Comparison of ENCODE assay signal across 29 cellular contexts in the genomic region with DNA sequence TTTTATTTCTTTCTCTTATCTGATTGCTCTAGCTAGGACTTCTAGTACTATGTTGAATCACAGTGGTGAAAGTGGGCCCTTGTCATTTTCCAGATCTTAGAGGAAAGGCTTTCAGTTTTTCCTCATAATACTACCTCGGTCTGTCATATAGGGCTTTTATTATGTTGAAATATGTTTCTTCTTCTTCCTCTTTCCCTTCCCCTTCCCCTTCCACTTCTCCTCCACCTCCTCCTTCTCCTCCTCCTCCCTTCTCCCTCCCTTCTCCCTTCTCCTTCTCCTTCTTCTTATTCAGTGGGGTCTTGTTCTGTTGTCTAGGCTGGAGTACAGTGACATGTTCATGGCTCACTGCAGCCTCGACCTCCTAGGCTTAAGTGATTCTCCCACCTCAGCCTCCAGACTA. TPM values are rescaled to one million over a fixed set of nuclear protein-coding genes. Genes with fewer than 3 reads are reported as not detected.
DNase-seq lines count a peak whose midpoint lies in the region; ATAC-seq, FAIRE-seq and TF ChIP-seq lines count a peak whose summit lies in the region.
"Had no signal": no experiment of that assay in that cellular context is flagged by ENCODE, and none has a peak within 500 bp of the region (broad histone marks: within the 10 kb centered on the region; RNA-seq: fewer than 3 reads in every experiment).

No MANE protein-coding gene starts in this region.

- peaks cover 22% of the 10 kb centered on the region; the same call in 1 of the 2 replicates for H3K9me3 ChIP-seq in OCI-LY7 (ENCODE audit: low read length)
- H3K9me3 ChIP-seq: BE2C, SJCRH30 had no signal

- no peaks in the 10 kb centered on the region for H3K79me2 ChIP-seq in OCI-LY7 (ENCODE audit: insufficient read depth, low read depth, low read length)

- peaks cover 61% of the 10 kb centered on the region for H3K4me1 ChIP-seq in OCI-LY7 (ENCODE audit: insufficient read depth, low read length, poor library complexity, severe bottlenecking)
- H3K4me1 ChIP-seq: BE2C, SJCRH30 had no signal

- no peak for FAIRE-seq in GM12891 (lab: Jason Lieb, UNC)
- FAIRE-seq: D721Med, H1, RCC 7860 had no signal

- peak overlapping the region; percentile 44 for H3K27ac ChIP-seq in OCI-LY7 (ENCODE audit: low read depth, low read length, poor library complexity, severe bottlenecking)
- H3K27ac ChIP-seq: 22Rv1, KMS-11, SJCRH30 had no signal

- H3K4me3 ChIP-seq in OCI-LY7 (ENCODE audit: low read depth, low read length, poor library complexity, severe bottlenecking) = no peak overlapping the region
- H3K4me3 ChIP-seq: SJCRH30 had no signal

- CTCF ChIA-PET in OCI-LY7 (lab: Charles Lee; ENCODE audit: unreplicated experiment) = no interaction called here

- DNase-seq in SKM-1 treated with dmso at 0.1 percent for 144 hours (lab: John Stamatoyannopoulos, UW; ENCODE audit: unreplicated experiment) (peak; percentile 32), SKM-1 (lab: John Stamatoyannopoulos, UW; ENCODE audit: unreplicated experiment) (no peak), MV-4-11 (lab: John Stamatoyannopoulos, UW) (peak; percentile 83), OCI-LY7 (ENCODE audit: low spot score) (no peak), GM12891 (ENCODE audit: insufficient read length, low spot score) (no peak)
- DNase-seq: BE2C; CD4-positive, CD25-positive, alpha-beta regulatory T cell; DMS53; GF-D8; HCEC 1CT; MM.1S; NCI-H1105 treated with DMSO at 0.1 percent for 48 hours; NCI-H146; NCI-H1930; NCI-H446; NCI-H524 treated with DMSO at 0.1 percent for 48 hours; NCI-H774; SJCRH30; T-cell had no signal

- intact Hi-C loops in OCI-LY7 (cut with micrococcal nuclease; ENCODE audit: unreplicated experiment) = no loop called here

- ATAC-seq in HG03521 (IDR thresholded peaks at IDR 0.05; ENCODE audit: unreplicated experiment) (no peak), GM19455 (IDR thresholded peaks at IDR 0.05; ENCODE audit: unreplicated experiment) (no peak), HG03280 (IDR thresholded peaks at IDR 0.05; ENCODE audit: unreplicated experiment) (no peak)
- ATAC-seq: SK-N-SH treated with all-trans-retinoic acid at 6 μM for 48 hours, T-cell had no signal

- no peaks in the 10 kb centered on the region for H3K9me2 ChIP-seq in OCI-LY7 (ENCODE audit: insufficient read depth, low read length)

- no peak for TF ChIP-seq CTCF in OCI-LY7 (conservative IDR thresholded peaks at IDR 0.05; ENCODE audit: low read length)

- TF ChIP-seq POLR2A in GM12891 (IDR thresholded peaks at IDR 0.05; ENCODE audit: low read depth, low read length) = no peak

- 0 out of 2 replicates have a peak overlapping the region, but pooled peaks have one; percentile 14 for H3K4me2 ChIP-seq in OCI-LY7 (ENCODE audit: low read length)
- H3K4me2 ChIP-seq: KMS-11 had no signal

- H2AFZ ChIP-seq in OCI-LY7 (ENCODE audit: low read length) = peak overlapping the region; percentile 22; the same call in 1 of the 2 replicates

- H4K20me1 ChIP-seq in OCI-LY7 (ENCODE audit: insufficient read depth, low read length) = no peaks in the 10 kb centered on the region

- POLR2A ChIA-PET in OCI-LY7 (lab: Charles Lee) = interaction anchor here (0.6 to 2.1 kb wide), 3 partner anchors 8 to 262 kb away, joined by 3 to 10 read pairs (median 4); no protein-coding TSS in a partner anchor

- no TSS peak for BruUV-seq in OCI-LY7 (replicated peaks; lab: Mats Ljungman, UMichigan)

- peaks cover 15% of the 10 kb centered on the region for H3K36me3 ChIP-seq in OCI-LY7 (ENCODE audit: insufficient read depth, low read length)
- H3K36me3 ChIP-seq: BE2C, SJCRH30 had no signal

TF ChIP-seq in GM12891, 5 proteins besides CTCF, POLR2A, EP300 and RAD21:
- TF ChIP-seq POU2F2 (IDR thresholded peaks at IDR 0.05; ENCODE audit: low read depth, low read length) (no peak), SPI1 (IDR thresholded peaks at IDR 0.05; ENCODE audit: low read depth, low read length) (no peak), PAX5 (IDR thresholded peaks at IDR 0.05; ENCODE audit: insufficient read depth, low read length, severe bottlenecking) (no peak), TAF1 (IDR thresholded peaks at IDR 0.05; ENCODE audit: low read depth, low read length) (no peak), POLR2AphosphoS5 (IDR thresholded peaks at IDR 0.05; ENCODE audit: low read depth, low read length) (no peak)

RNA-seq across cellular contexts. Expression of a gene that starts 9.2 kb away (rescaled TPM):
- total RNA-seq in OCI-LY7 (2014; rRNA removed; shearing (Covaris generic)) = 120 and 156 TPM in 2 replicates
- 173 and 198 TPM in 2 replicates for total RNA-seq in OCI-LY7 (2022)
- 0.22 TPM for polyA plus RNA-seq in GM12891 (2012; ENCODE audit: low read depth, missing spikeins)
- total RNA-seq: SJCRH30 had no signal
- polyA plus RNA-seq: CD4-positive, CD25-positive, alpha-beta regulatory T cell; IgD-negative memory B cell had no signal

RNA-seq across cellular contexts. Expression of a gene that starts 40.8 kb away (rescaled TPM):
- 356 and 395 TPM in 2 replicates for total RNA-seq in OCI-LY7 (2014; rRNA removed; shearing (Covaris generic))
- 395 and 396 TPM in 2 replicates for total RNA-seq in OCI-LY7 (2022)
- polyA plus RNA-seq in GM12891 (2012; ENCODE audit: low read depth, missing spikeins) = 51.8 TPM

Comparison
In these comparisons a context has a peak if more than half of its experiments do, and no peak if none do; other contexts are left out.
1. DNase-seq: peak in SKM-1 treated with dmso at 0.1 percent for 144 hours (single experiment) and MV-4-11 (single experiment); none in SKM-1 (single experiment), OCI-LY7 (single experiment) and GM12891 (single experiment).